In the genomic region with DNA sequence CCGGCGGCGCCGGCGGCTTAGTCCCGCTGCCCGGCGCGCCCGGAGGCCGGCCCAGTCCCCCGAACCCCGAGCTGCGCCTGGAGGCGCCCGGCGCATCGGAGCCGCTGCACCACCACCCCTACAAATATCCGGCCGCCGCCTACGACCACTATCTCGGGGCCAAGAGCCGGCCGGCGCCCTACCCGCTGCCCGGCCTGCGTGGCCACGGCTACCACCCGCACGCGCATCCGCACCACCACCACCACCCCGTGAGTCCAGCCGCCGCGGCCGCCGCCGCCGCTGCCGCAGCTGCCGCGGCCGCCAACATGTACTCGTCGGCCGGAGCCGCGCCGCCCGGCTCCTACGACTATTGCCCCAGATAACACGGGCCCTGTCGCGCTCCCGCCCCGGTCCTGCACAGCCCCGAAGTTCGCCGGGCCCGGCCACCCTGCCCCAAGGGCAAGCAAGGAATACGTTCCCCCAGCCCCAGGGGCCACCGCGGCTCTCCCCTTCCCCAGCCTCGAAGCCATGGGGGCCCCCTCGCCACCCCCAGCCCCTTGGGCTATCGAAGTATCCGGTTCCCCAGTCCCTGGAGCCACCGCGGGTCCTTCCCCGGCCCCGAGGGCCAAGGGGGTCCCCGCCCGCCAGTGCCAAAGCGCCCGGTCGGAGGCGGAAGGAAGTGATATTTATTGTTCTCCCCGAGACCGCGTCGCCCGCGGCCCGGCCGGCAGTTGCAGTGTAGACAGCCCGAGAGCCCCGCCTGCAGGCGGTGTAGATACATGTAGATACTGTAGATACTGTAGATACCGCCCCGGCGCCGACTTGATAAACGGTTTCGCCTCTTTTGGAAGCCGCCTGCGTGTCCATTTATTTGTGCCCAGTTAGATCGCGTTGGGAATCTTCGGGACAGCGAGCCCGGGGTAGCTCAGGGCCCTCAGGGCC, we compare ENCODE assay signal across 8 cellular contexts. TPM values are rescaled to one million over a fixed set of nuclear protein-coding genes. Genes with fewer than 3 reads are reported as not detected.
DNase-seq lines count a peak whose midpoint lies in the region; ATAC-seq and TF ChIP-seq lines count a peak whose summit lies in the region.

No MANE protein-coding gene starts in this region.

- H3K27me3 Mint-ChIP-seq in IgD-negative memory B cell: peaks cover 58% of the 10 kb centered on the region
- peaks cover 50% of the 10 kb centered on the region for H3K27me3 Mint-ChIP-seq in activated CD8-positive, alpha-beta T cell treated with anti-CD3 and anti-CD28 coated beads for 36 hours

- CTCF ChIA-PET in activated CD8-positive, alpha-beta T cell treated with anti-CD3 and anti-CD28 coated beads for 36 hours (lab: Charles Lee): interaction anchor here (0.6 to 2.0 kb wide), 4 partner anchors 36 to 623 kb away, joined by 3 to 7 read pairs (median 3); no protein-coding TSS in a partner anchor

- H3K9me3 ChIP-seq in spleen: no peaks in the 10 kb centered on the region

- peak; percentile 86 for DNase-seq in activated CD8-positive, alpha-beta T cell treated with anti-CD3 and anti-CD28 coated beads for 36 hours
- DNase-seq in fibroblast of villous mesenchyme (ENCODE audit: low read depth) (peak; percentile 28), spleen (peak; percentile 91), hepatic stellate cell (ENCODE audit: low spot score) (no peak)

- peak; percentile 70 for TF ChIP-seq CTCF in activated CD8-positive, alpha-beta T cell treated with anti-CD3 and anti-CD28 coated beads for 36 hours (IDR thresholded peaks at IDR 0.05)
- TF ChIP-seq CTCF in fibroblast of villous mesenchyme (IDR thresholded peaks at IDR 0.05; ENCODE audit: insufficient read depth, low read depth, low read length) (peak; percentile 30), spleen (IDR thresholded peaks at IDR 0.05 in 8 of 11, conservative IDR thresholded peaks at IDR 0.05 in 3 of 11) (peak in 8 of 11 experiments; percentile 16 to 56 (median 32))

- peaks cover 0 to 5% (median 0%) of the 10 kb centered on the region in 3 donors for H3K9me3 Mint-ChIP-seq in IgD-negative memory B cell
- H3K9me3 Mint-ChIP-seq in activated CD8-positive, alpha-beta T cell treated with anti-CD3 and anti-CD28 coated beads for 36 hours: no peaks in the 10 kb centered on the region

- peak overlapping the region in 3 of 4 donors; percentile 50 to 68 (median 60) for H3K4me3 Mint-ChIP-seq in IgD-negative memory B cell
- peak overlapping the region; percentile 24 for H3K4me3 Mint-ChIP-seq in activated CD8-positive, alpha-beta T cell treated with anti-CD3 and anti-CD28 coated beads for 36 hours

- intact Hi-C loops in activated CD8-positive, alpha-beta T cell treated with anti-CD3 and anti-CD28 coated beads for 36 hours (cut with micrococcal nuclease): no loop called here
- intact Hi-C loops in spleen (cut with DNase I; ENCODE audit: low total_unique reads): no loop called here

- H3K27me3 ChIP-seq in spleen (replicated peaks in 1 of 7): peaks cover 0 to 100% (median 91%) of the 10 kb centered on the region in 7 donors

- peak overlapping the region; percentile 48 to 80 (median 74) for H3K27ac ChIP-seq in spleen

- TF ChIP-seq POLR2A in spleen (IDR thresholded peaks at IDR 0.05): no peak

- peaks cover 6 to 47% (median 35%) of the 10 kb centered on the region in 6 donors for H3K4me1 ChIP-seq in spleen

- peaks cover 5 to 9% (median 7%) of the 10 kb centered on the region in 3 donors for H3K4me1 Mint-ChIP-seq in IgD-negative memory B cell
- peaks cover 11% of the 10 kb centered on the region for H3K4me1 Mint-ChIP-seq in activated CD8-positive, alpha-beta T cell treated with anti-CD3 and anti-CD28 coated beads for 36 hours (ENCODE audit: low read depth)

- no peaks in the 10 kb centered on the region for H3K36me3 Mint-ChIP-seq in IgD-negative memory B cell
- no peaks in the 10 kb centered on the region for H3K36me3 Mint-ChIP-seq in activated CD8-positive, alpha-beta T cell treated with anti-CD3 and anti-CD28 coated beads for 36 hours (ENCODE audit: low read depth)

- peak overlapping the region in 1 of 3 donors; percentile 35 for H3K27ac Mint-ChIP-seq in IgD-negative memory B cell
- H3K27ac Mint-ChIP-seq in activated CD8-positive, alpha-beta T cell treated with anti-CD3 and anti-CD28 coated beads for 36 hours: no peak overlapping the region

- POLR2A ChIA-PET in activated CD8-positive, alpha-beta T cell treated with anti-CD3 and anti-CD28 coated beads for 36 hours (lab: Charles Lee): no interaction called here

- H3K4me3 ChIP-seq in fibroblast of villous mesenchyme (ENCODE audit: low read depth, low read length) (peak overlapping the region; percentile 43), spleen (peak overlapping the region; percentile 8 to 73 (median 45))

- no peaks in the 10 kb centered on the region for H3K36me3 ChIP-seq in spleen

- WGBS in spleen, 5 donors: 0 to 2% (median 1%) methylated on average over 46 to 105 of the region's 105 CpGs

- ATAC-seq in activated CD8-positive, alpha-beta T cell treated with anti-CD3 and anti-CD28 coated beads for 36 hours: peak; percentile 86
- ATAC-seq in GM21423 (IDR thresholded peaks at IDR 0.05; ENCODE audit: unreplicated experiment) (no peak), GM18873 (IDR thresholded peaks at IDR 0.05; ENCODE audit: low FRiP score, unreplicated experiment) (no peak), HG03097 (IDR thresholded peaks at IDR 0.05; ENCODE audit: low FRiP score, unreplicated experiment) (no peak)

RNA-seq across cellular contexts. Expression of a gene that starts 6.2 kb away (rescaled TPM):
- not detected for polyA plus RNA-seq in IgD-negative memory B cell
- not detected for total RNA-seq in activated CD8-positive, alpha-beta T cell treated with anti-CD3 and anti-CD28 coated beads for 36 hours
- under 0.01 and 0.43 TPM in 2 replicates for total RNA-seq in fibroblast of villous mesenchyme
- total RNA-seq in spleen: 10 to 100 TPM in 1 of 7 donors, 1 to 10 TPM in 3, under 1 TPM in 3; 0.23 to 10.5 (median 3.1) TPM
- polyA plus RNA-seq in spleen: under 1 TPM; 0.17 to 0.71 (median 0.61) TPM

RNA-seq across cellular contexts. Expression of a gene that starts 43.4 kb away (rescaled TPM):
- polyA plus RNA-seq in IgD-negative memory B cell (2.0 TPM), spleen (1 to 10 TPM; 4.2 to 5.1 (median 4.8) TPM)
- total RNA-seq in activated CD8-positive, alpha-beta T cell treated with anti-CD3 and anti-CD28 coated beads for 36 hours: not detected
- total RNA-seq in fibroblast of villous mesenchyme (0.86 and 2.6 TPM in 2 replicates), spleen (10 to 100 TPM in 6 of 7 donors, 1 to 10 TPM in 1; 6.9 to 25.4 (median 16.5) TPM)

RNA-seq across cellular contexts. Expression of a gene that starts 52.5 kb away (rescaled TPM):
- 0.43 TPM for polyA plus RNA-seq in IgD-negative memory B cell
- total RNA-seq in activated CD8-positive, alpha-beta T cell treated with anti-CD3 and anti-CD28 coated beads for 36 hours: 1 to 10 TPM; 1.3 to 1.5 TPM
- 10.4 and 14.8 TPM in 2 replicates for total RNA-seq in fibroblast of villous mesenchyme
- 10 to 100 TPM in 6 of 7 donors, 1 to 10 TPM in 1; 9.2 to 19.2 (median 13.1) TPM for total RNA-seq in spleen
- polyA plus RNA-seq in spleen: 1 to 10 TPM; 4.0 to 7.5 (median 4.3) TPM
